Comparison of ENCODE assay signal across 35 cellular contexts in genomic region chr11:66823700-66824099, GRCh38.
"Had no signal": no experiment of that assay in that cellular context is flagged by ENCODE, and none has a peak within 500 bp of the region (broad histone marks: within the 10 kb centered on the region; RNA-seq: fewer than 3 reads in every experiment).

No MANE protein-coding gene starts in this region.

- H3K27ac ChIP-seq: KMS-11 had no signal

- H3K9me3 ChIP-seq: MG63 had no signal

- H3K4me3 ChIP-seq: MG63 had no signal

- H3K27me3 ChIP-seq: MG63 had no signal

- H3K9ac ChIP-seq: KMS-11 had no signal

- DNase-seq: Karpas-422, Kasumi-1, MG63, MM.1S, MV-4-11, NCI-H1048, NCI-H1092, NCI-H1092 treated with DMSO at 0.1 percent for 48 hours, NCI-H1105, NCI-H1105 treated with DMSO at 0.1 percent for 48 hours, NCI-H1417, NCI-H1417 treated with DMSO at 0.1 percent for 48 hours, NCI-H1436, NCI-H1436 treated with DMSO at 0.1 percent for 48 hours, NCI-H146, NCI-H1694, NCI-H1694 treated with DMSO at 0.1 percent for 48 hours, NCI-H187, NCI-H187 treated with DMSO at 0.1 percent for 48 hours, NCI-H1930, NCI-H2029, NCI-H2029 treated with DMSO at 0.1 percent for 48 hours, NCI-H2081, NCI-H2081 treated with DMSO at 0.1 percent for 48 hours, NCI-H2107, NCI-H2171, NCI-H2171 treated with DMSO at 0.1 percent for 48 hours, NCI-H2227 treated with DMSO at 0.1 percent for 48 hours, NCI-H226, NCI-H345, NCI-H446, NCI-H446 treated with DMSO at 0.1 percent for 48 hours, NCI-H510A, NCI-H510A treated with DMSO at 0.1 percent for 48 hours had no signal

- H3K4me2 ChIP-seq: KMS-11 had no signal
